22 cellular contexts compared by ENCODE assay signal in the genomic region with DNA sequence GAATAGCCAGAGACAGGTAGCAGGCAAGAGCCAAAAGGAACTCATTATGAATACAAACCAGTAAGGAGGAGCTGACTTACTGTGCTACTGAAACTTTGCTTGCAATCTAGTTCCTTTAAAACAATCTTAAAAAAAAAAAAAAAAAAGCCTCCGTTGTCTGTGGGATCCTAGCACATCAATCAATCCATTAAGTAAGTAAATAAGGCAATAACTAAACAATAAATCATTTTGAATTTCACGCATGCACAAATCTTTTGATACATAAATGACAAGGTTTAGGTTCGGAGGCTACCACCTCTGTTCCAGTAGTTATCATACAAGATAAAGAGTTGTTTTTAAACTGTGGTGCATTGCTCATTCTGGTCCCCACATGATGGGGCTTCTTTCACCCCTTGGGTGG.
DNase-seq lines count a peak whose midpoint lies in the region; ATAC-seq, FAIRE-seq and TF ChIP-seq lines count a peak whose summit lies in the region.
"Had no signal": no experiment of that assay in that cellular context is flagged by ENCODE, and none has a peak within 500 bp of the region (broad histone marks: within the 10 kb centered on the region; RNA-seq: fewer than 3 reads in every experiment).

No MANE protein-coding gene starts in this region.

- 0 out of 6 replicates have a peak, but pooled peaks of 1 of the 2 experiments have one; percentile 30 for ATAC-seq in A549
- ATAC-seq: HepG2, PC-3 had no signal

- H2BK120ac ChIP-seq in H1 (replicated peaks; ENCODE audit: low read depth, low read length) (peak overlapping the region; percentile 96), neuronal stem cell (ENCODE audit: low read depth, low read length) (no peak overlapping the region)

- H3K56ac ChIP-seq in H1 (replicated peaks; ENCODE audit: insufficient read length, low read depth, low read length): no peak overlapping the region

- H3F3A ChIP-seq in Loucy (ENCODE audit: low read depth): no peaks in the 10 kb centered on the region

- peak overlapping the region; percentile 86 for H2BK12ac ChIP-seq in H1 (ENCODE audit: low read depth, low read length)
- no peak overlapping the region for H2BK12ac ChIP-seq in neuronal stem cell (ENCODE audit: low read length)

- H3K9me3 ChIP-seq in A549: 0 out of 3 replicates have a peak, but pooled peaks cover 3% of the 10 kb centered on the region
- no peaks in the 10 kb centered on the region for H3K9me3 ChIP-seq in Loucy (ENCODE audit: insufficient read depth, low read depth, low read length)
- no peaks in the 10 kb centered on the region for H3K9me3 ChIP-seq in H1 (ENCODE audit: insufficient read depth in 2 of 2, low read depth in 1 of 2, low read length in 1 of 2)
- no peaks in the 10 kb centered on the region for H3K9me3 ChIP-seq in neuronal stem cell (replicated peaks in 1 of 2; ENCODE audit: control insufficient read depth in 2 of 2, insufficient read depth in 1 of 2, low read depth in 1 of 2, low read length in 2 of 2)

- H3K4me3 ChIP-seq in A549: no peak overlapping the region
- H3K4me3 ChIP-seq in Loucy (ENCODE audit: low read length, poor library complexity, severe bottlenecking): no peak overlapping the region
- H3K4me3 ChIP-seq in H1 (ENCODE audit: extremely low read depth in 1 of 4, insufficient read depth in 2 of 4, low read depth in 3 of 4, low read length in 4 of 4): no peak overlapping the region
- no peak overlapping the region for H3K4me3 ChIP-seq in neuronal stem cell (ENCODE audit: low read length in 2 of 2)
- no peak overlapping the region for H3K4me3 ChIP-seq in H7 (ENCODE audit: insufficient read depth, low read depth, low read length)
- H3K4me3 ChIP-seq: MG63 had no signal

- no peak overlapping the region for H2AK5ac ChIP-seq in H1 (ENCODE audit: low read depth, low read length)
- H2AK5ac ChIP-seq in neuronal stem cell (ENCODE audit: low read depth, low read length): peak overlapping the region; percentile 44

- H3K23me2 ChIP-seq in H1 (ENCODE audit: low read depth, low read length): no peaks in the 10 kb centered on the region

- H2AFZ ChIP-seq in Loucy (ENCODE audit: low read length): peak overlapping the region; percentile 50; the same call in 1 of the 2 replicates
- no peak overlapping the region for H2AFZ ChIP-seq in H1 (ENCODE audit: low read length)
- H2AFZ ChIP-seq in neuronal stem cell (ENCODE audit: low read length): no peak overlapping the region

- CTCF ChIA-PET in A549 (lab: Yijun Ruan, JAX) (interaction anchor here (0.6 to 5.0 kb wide), 2 partner anchors 128 to 922 kb away, joined by 3 to 67 read pairs; no protein-coding TSS in a partner anchor), H1 (lab: Charles Lee; ENCODE audit: partially characterized antibody) (interaction anchor here (0.6 to 4.5 kb wide), 6 partner anchors 10 to 922 kb away, joined by 3 to 31 read pairs (median 4); no protein-coding TSS in a partner anchor)

- H4K8ac ChIP-seq in H1 (ENCODE audit: extremely low read depth, insufficient read depth, low read length): no peak overlapping the region
- peak overlapping the region; percentile 29 for H4K8ac ChIP-seq in neuronal stem cell (ENCODE audit: low read depth, low read length)

- H3K4me2 ChIP-seq in A549 (peak overlapping the region; percentile 49), Loucy (ENCODE audit: low read depth, low read length, poor library complexity, severe bottlenecking) (no peak overlapping the region), H1 (ENCODE audit: insufficient read depth in 1 of 2, low read depth in 2 of 2, low read length in 2 of 2) (no peak overlapping the region), neuronal stem cell (ENCODE audit: insufficient read depth, low read length, poor library complexity, severe bottlenecking) (no peak overlapping the region)
- H3K4me2 ChIP-seq: KMS-11 had no signal

- TF ChIP-seq RAD21 in A549 (conservative IDR thresholded peaks at IDR 0.05 in 1 of 2, IDR thresholded peaks at IDR 0.05 in 1 of 2): no peak
- TF ChIP-seq RAD21 in H1 (IDR thresholded peaks at IDR 0.05 in 1 of 2, conservative IDR thresholded peaks at IDR 0.05 in 1 of 2; ENCODE audit: low read depth in 2 of 2, low read length in 2 of 2): no peak

- H3K4ac ChIP-seq in H1 (replicated peaks; ENCODE audit: insufficient read length, low read depth, low read length) (peak overlapping the region; percentile 75), neuronal stem cell (ENCODE audit: low read length) (no peak overlapping the region)

- no peak overlapping the region for H3K27ac ChIP-seq in A549
- no peak overlapping the region for H3K27ac ChIP-seq in H1 (ENCODE audit: low read depth, low read length)
- no peak overlapping the region for H3K27ac ChIP-seq in neuronal stem cell (replicated peaks; ENCODE audit: low read length)
- H3K27ac ChIP-seq: C4-2B, KMS-11, RWPE1 had no signal

- H3K14ac ChIP-seq in H1 (ENCODE audit: insufficient read length) (no peak overlapping the region), neuronal stem cell (ENCODE audit: low read length) (no peak overlapping the region)

- no peaks in the 10 kb centered on the region for H3K36me3 ChIP-seq in Loucy (ENCODE audit: insufficient read depth, low read length)
- H3K36me3 ChIP-seq in H1 (ENCODE audit: control insufficient read depth in 2 of 4, insufficient read depth in 4 of 4, low read length in 3 of 4): no peaks in the 10 kb centered on the region
- H3K36me3 ChIP-seq in neuronal stem cell (replicated peaks in 1 of 2; ENCODE audit: control insufficient read depth in 2 of 2, insufficient read depth in 2 of 2, low read length in 2 of 2): no peaks in the 10 kb centered on the region
- no peaks in the 10 kb centered on the region for H3K36me3 ChIP-seq in H7 (replicated peaks; ENCODE audit: control insufficient read depth, insufficient read depth, low read length)
- H3K36me3 ChIP-seq: MG63 had no signal

- no peak overlapping the region for H3K23ac ChIP-seq in H1 (ENCODE audit: insufficient read length)
- no peak overlapping the region for H3K23ac ChIP-seq in neuronal stem cell (ENCODE audit: low read depth, low read length, poor library complexity)

- H2BK5ac ChIP-seq in H1 (ENCODE audit: low read depth, low read length) (peak overlapping the region; percentile 67; the same call in 1 of the 2 replicates), neuronal stem cell (ENCODE audit: low read length) (no peak overlapping the region)

- WGBS in A549 (ENCODE audit: missing lambda C conversion rate): 16% methylated on average over 3 of the region's 3 CpGs
- 57% methylated on average over 3 of the region's 3 CpGs; no CpG with 5 or more reads in 1 of the 2 experiments for WGBS in H1 (ENCODE audit: extremely low coverage in 1 of 2, insufficient coverage in 1 of 2, insufficient read length in 1 of 2, insufficient replicate concordance in 2 of 2, low coverage in 1 of 2, low lambda C conversion rate in 2 of 2, missing lambda C conversion rate in 1 of 2), 2 experiments
- no CpG with 5 or more reads among the region's 3 CpGs for WGBS in neuronal stem cell (ENCODE audit: extremely low coverage in 2 of 2, insufficient read length in 2 of 2, insufficient replicate concordance in 1 of 2), 2 donors

- H3K9ac ChIP-seq in Loucy (ENCODE audit: low read depth, low read length, poor library complexity, severe bottlenecking) (no peak overlapping the region), H1 (replicated peaks in 1 of 4; ENCODE audit: extremely low read depth in 1 of 4, low read depth in 3 of 4, low read length in 3 of 4) (no peak overlapping the region), neuronal stem cell (ENCODE audit: low read depth, low read length, poor library complexity) (no peak overlapping the region)
- H3K9ac ChIP-seq: KMS-11 had no signal

- H3K18ac ChIP-seq in H1 (ENCODE audit: extremely low read depth, low read length) (peak overlapping the region; percentile 72), neuronal stem cell (ENCODE audit: low read length) (no peak overlapping the region)

- no peak for TF ChIP-seq EP300 in A549 (IDR thresholded peaks at IDR 0.05)
- no peak for TF ChIP-seq EP300 in H1 (IDR thresholded peaks at IDR 0.05; ENCODE audit: borderline replicate concordance in 1 of 2, low read depth in 2 of 2, low read length in 2 of 2)

- TF ChIP-seq CTCF in A549 (IDR thresholded peaks at IDR 0.05) (no peak), Loucy (conservative IDR thresholded peaks at IDR 0.05; ENCODE audit: low read length) (no peak), H1 (IDR thresholded peaks at IDR 0.05; ENCODE audit: control extremely low read depth in 1 of 3, insufficient read depth in 1 of 3, low read depth in 1 of 3, low read length in 3 of 3) (no peak)

- intact Hi-C loops in head of caudate nucleus (cut with DNase I): loop anchor here (10.0 kb wide), 1 partner anchor 254 kb away; no protein-coding TSS in a partner anchor

- DNase-seq in A549 (ENCODE audit: low read depth in 1 of 2, low spot score in 1 of 2) (no peak), H1 (ENCODE audit: low read depth in 1 of 2, low spot score in 2 of 2) (no peak), neuronal stem cell (ENCODE audit: low spot score) (no peak), head of caudate nucleus (no peak), HuH-7 (ENCODE audit: low spot score) (no peak), H7 (no peak)
- DNase-seq: DND-41, GOT3, HFFc6, MG63, NCI-H1092, NCI-H2107, NCI-H2227 treated with DMSO at 0.1 percent for 48 hours, NCI-H524 treated with DMSO at 0.1 percent for 48 hours, PC-3 had no signal

- no peaks in the 10 kb centered on the region for H3K79me1 ChIP-seq in H1 (ENCODE audit: low read depth, low read length)
- no peaks in the 10 kb centered on the region for H3K79me1 ChIP-seq in neuronal stem cell (ENCODE audit: low read depth, low read length)

- TF ChIP-seq POLR2A in A549 (IDR thresholded peaks at IDR 0.05; ENCODE audit: low read length): no peak
- no peak for TF ChIP-seq POLR2A in H1 (IDR thresholded peaks at IDR 0.05; ENCODE audit: control extremely low read depth in 1 of 2, low read depth in 2 of 2, low read length in 2 of 2)

- H3K4me1 ChIP-seq in A549 (no peaks in the 10 kb centered on the region), Loucy (ENCODE audit: insufficient read depth, low read length, poor library complexity, severe bottlenecking) (no peaks in the 10 kb centered on the region), H1 (replicated peaks in 1 of 4; ENCODE audit: control insufficient read depth in 3 of 4, insufficient read depth in 4 of 4, low read length in 3 of 4) (peaks cover 3 to 23% (median 12%) of the 10 kb centered on the region in 4 experiments), neuronal stem cell (ENCODE audit: control insufficient read depth in 2 of 2, insufficient read depth in 1 of 2, low read depth in 1 of 2, low read length in 2 of 2) (peaks cover 4 to 6% of the 10 kb centered on the region in 2 donors)

- no peak overlapping the region for H4K5ac ChIP-seq in H1 (ENCODE audit: insufficient read length, low read depth, low read length)

- no peak overlapping the region for H2BK20ac ChIP-seq in H1 (ENCODE audit: low read length)

- H3K27me3 ChIP-seq in Loucy (ENCODE audit: insufficient read depth, low read length, poor library complexity, severe bottlenecking): no peaks in the 10 kb centered on the region
- no peaks in the 10 kb centered on the region for H3K27me3 ChIP-seq in H1 (replicated peaks in 1 of 4; ENCODE audit: control insufficient read depth in 3 of 4, extremely low read depth in 1 of 4, insufficient read depth in 3 of 4, low read length in 3 of 4)
- no peaks in the 10 kb centered on the region for H3K27me3 ChIP-seq in neuronal stem cell (ENCODE audit: control insufficient read depth in 3 of 3, insufficient read depth in 3 of 3, low read depth in 1 of 3, low read length in 3 of 3)
- H3K27me3 ChIP-seq in H7 (ENCODE audit: control insufficient read depth, insufficient read depth, low read length): no peaks in the 10 kb centered on the region
- H3K27me3 ChIP-seq: MG63 had no signal

- H2BK15ac ChIP-seq in H1 (ENCODE audit: low read length) (peak overlapping the region; percentile 85; the same call in 1 of the 2 replicates), neuronal stem cell (ENCODE audit: low read length) (no peak overlapping the region)

- no peaks in the 10 kb centered on the region for H3K79me2 ChIP-seq in Loucy (ENCODE audit: insufficient read depth, low read length)
- H3K79me2 ChIP-seq in H1 (ENCODE audit: control insufficient read depth in 1 of 2, insufficient read depth in 2 of 2, low read length in 2 of 2): no peaks in the 10 kb centered on the region

- POLR2A ChIA-PET in A549 (lab: Yijun Ruan, JAX): no interaction called here
- POLR2A ChIA-PET in H1 (lab: Charles Lee; ENCODE audit: partially characterized antibody): no interaction called here

- H4K20me1 ChIP-seq in Loucy (ENCODE audit: insufficient read depth, low read length, poor library complexity, severe bottlenecking) (no peaks in the 10 kb centered on the region), H1 (replicated peaks in 1 of 2; ENCODE audit: control insufficient read depth in 1 of 2, insufficient read depth in 2 of 2, low read length in 2 of 2) (no peaks in the 10 kb centered on the region)

- H4K91ac ChIP-seq in H1 (replicated peaks; ENCODE audit: insufficient read length, low read length) (peak overlapping the region; percentile 76), neuronal stem cell (ENCODE audit: low read depth, low read length, poor library complexity) (no peak overlapping the region)

- H3K9me2 ChIP-seq in Loucy (replicated peaks; ENCODE audit: low read depth, low read length): no peaks in the 10 kb centered on the region

- FAIRE-seq in A549 (lab: Jason Lieb, UNC) (no peak), H1 (lab: Jason Lieb, UNC) (no peak)
- FAIRE-seq: G401.6, GM18507, HepG2 had no signal
